ENCODE assay signal across 1 cellular context in the genomic region with DNA sequence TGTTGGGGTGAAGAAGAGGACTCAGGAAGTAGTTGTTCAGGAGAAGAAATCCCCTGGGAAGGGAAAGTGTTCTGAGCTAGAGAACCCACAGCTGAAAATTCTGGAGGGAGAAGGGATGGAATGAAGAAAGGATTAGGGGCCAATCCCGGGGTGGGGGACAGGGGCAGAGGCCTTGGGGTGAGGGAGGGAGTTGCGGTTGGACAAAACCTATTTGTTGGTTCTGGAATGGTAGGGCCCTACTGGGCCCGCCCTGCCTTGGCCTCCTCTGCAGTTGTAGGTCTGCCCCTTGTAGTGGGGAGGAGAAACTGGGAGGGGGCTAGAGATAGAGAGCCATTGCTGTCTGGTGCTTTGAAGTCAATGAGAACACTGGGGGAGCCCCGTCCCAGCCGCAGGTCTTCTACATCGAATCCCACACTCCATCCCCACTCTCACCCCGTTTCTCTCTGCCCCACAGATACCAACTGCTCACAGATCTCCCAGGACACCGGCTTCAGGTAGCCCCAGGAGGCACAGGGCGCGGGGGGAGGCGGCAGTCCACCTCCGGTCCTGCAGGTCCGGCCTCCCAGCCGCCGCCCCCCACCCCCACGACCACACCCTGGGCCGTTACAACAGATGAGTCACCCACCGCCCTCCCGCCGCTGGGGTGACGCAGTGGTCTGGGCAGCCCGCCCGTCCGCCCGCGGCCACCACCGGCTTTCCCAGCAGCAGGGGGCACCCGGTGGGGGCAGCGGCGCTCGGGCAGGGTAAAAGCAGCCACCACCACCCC.
TF ChIP-seq lines count a peak whose summit lies in the region.

No MANE protein-coding gene starts in this region.

TF ChIP-seq in IMR-90, 13 proteins besides CTCF, POLR2A, EP300 and RAD21:
- peak; percentile 30; the same call in 1 of the 2 replicates for TF ChIP-seq BHLHE40 (IDR thresholded peaks at IDR 0.05; ENCODE audit: low read depth, low read length)
- TF ChIP-seq CHD1 (IDR thresholded peaks at IDR 0.05; ENCODE audit: low read depth, low read length), result peak; percentile 34; the same call in 1 of the 2 replicates
- TF ChIP-seq, protein P1, sequence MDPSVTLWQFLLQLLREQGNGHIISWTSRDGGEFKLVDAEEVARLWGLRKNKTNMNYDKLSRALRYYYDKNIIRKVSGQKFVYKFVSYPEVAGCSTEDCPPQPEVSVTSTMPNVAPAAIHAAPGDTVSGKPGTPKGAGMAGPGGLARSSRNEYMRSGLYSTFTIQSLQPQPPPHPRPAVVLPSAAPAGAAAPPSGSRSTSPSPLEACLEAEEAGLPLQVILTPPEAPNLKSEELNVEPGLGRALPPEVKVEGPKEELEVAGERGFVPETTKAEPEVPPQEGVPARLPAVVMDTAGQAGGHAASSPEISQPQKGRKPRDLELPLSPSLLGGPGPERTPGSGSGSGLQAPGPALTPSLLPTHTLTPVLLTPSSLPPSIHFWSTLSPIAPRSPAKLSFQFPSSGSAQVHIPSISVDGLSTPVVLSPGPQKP (IDR thresholded peaks at IDR 0.05; ENCODE audit: borderline replicate concordance, low read depth, low read length), result no peak
- TF ChIP-seq MAZ (IDR thresholded peaks at IDR 0.05; ENCODE audit: borderline replicate concordance, low read depth, low read length), result peak; percentile 98
- TF ChIP-seq MXI1 (IDR thresholded peaks at IDR 0.05; ENCODE audit: borderline replicate concordance, low read depth, low read length), result no peak
- TF ChIP-seq, protein P2, sequence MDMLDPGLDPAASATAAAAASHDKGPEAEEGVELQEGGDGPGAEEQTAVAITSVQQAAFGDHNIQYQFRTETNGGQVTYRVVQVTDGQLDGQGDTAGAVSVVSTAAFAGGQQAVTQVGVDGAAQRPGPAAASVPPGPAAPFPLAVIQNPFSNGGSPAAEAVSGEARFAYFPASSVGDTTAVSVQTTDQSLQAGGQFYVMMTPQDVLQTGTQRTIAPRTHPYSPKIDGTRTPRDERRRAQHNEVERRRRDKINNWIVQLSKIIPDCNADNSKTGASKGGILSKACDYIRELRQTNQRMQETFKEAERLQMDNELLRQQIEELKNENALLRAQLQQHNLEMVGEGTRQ (IDR thresholded peaks at IDR 0.05; ENCODE audit: low read depth, low read length), result no peak
- peak; percentile 38; the same call in 1 of the 2 replicates for TF ChIP-seq CEBPB (IDR thresholded peaks at IDR 0.05; ENCODE audit: low read depth, low read length)
- TF ChIP-seq FOS (IDR thresholded peaks at IDR 0.05; ENCODE audit: low read depth, low read length), result peak; percentile 99
- TF ChIP-seq RFX5 (IDR thresholded peaks at IDR 0.05; ENCODE audit: low read depth, low read length), result no peak
- TF ChIP-seq MAFK (IDR thresholded peaks at IDR 0.05; ENCODE audit: low read depth, low read length), result no peak
- peak; percentile 39; the same call in 1 of the 2 replicates for TF ChIP-seq NFE2L2 (IDR thresholded peaks at IDR 0.05; ENCODE audit: low read depth, low read length)
- peak; percentile 12 for TF ChIP-seq RCOR1 (IDR thresholded peaks at IDR 0.05; ENCODE audit: insufficient replicate concordance, low read length)
